8 cellular contexts compared by ENCODE assay signal in genomic region chr19:14206737-14207725, GRCh38. TPM values are rescaled to one million over a fixed set of nuclear protein-coding genes. Genes with fewer than 3 reads are reported as not detected.
DNase-seq lines count a peak whose midpoint lies in the region; ATAC-seq and TF ChIP-seq lines count a peak whose summit lies in the region.
"Not testable (repeated sequence)": the region's sequence is repeated elsewhere in the genome, so short reads cannot be mapped to it uniquely, and the experiment has no call there.

No MANE protein-coding gene starts in this region.

- intact Hi-C loops in body of pancreas (cut with DNase I), result not testable (repeated sequence)
- intact Hi-C loops in left cardiac atrium (cut with DNase I), result loop anchor here in 1 of 2 donors (10.0 kb wide), 1 partner anchor 62 kb away; no protein-coding TSS in a partner anchor

- WGBS in body of pancreas, 2 donors, result 0 to 1% methylated on average over 28 to 71 of the region's 89 CpGs

- H3K4me3 ChIP-seq in body of pancreas (peak overlapping the region; percentile 9 to 13), neutrophil (ENCODE audit: low read depth in 1 of 2, low read length in 1 of 2) (peak overlapping the region; percentile 44 to 55)

- H3K27me3 ChIP-seq in body of pancreas, result not testable (repeated sequence)
- peaks cover 98% of the 10 kb centered on the region for H3K27me3 ChIP-seq in neutrophil

- H3K4me1 ChIP-seq in body of pancreas, result peaks cover 26% of the 10 kb centered on the region
- peaks cover 8 to 19% of the 10 kb centered on the region in 2 experiments for H3K4me1 ChIP-seq in neutrophil (ENCODE audit: control insufficient read depth in 1 of 2, insufficient read depth in 1 of 2, low read depth in 1 of 2, low read length in 1 of 2)

- TF ChIP-seq POLR2A in body of pancreas (IDR thresholded peaks at IDR 0.05), result peak in 1 of 3 donors; percentile 18

- not testable (repeated sequence) for H3K9me3 ChIP-seq in body of pancreas, neutrophil

- DNase-seq in COLO829 (ENCODE audit: low spot score) (peak; percentile 85), HS-5 (ENCODE audit: low read depth) (peak; percentile 61), NCI-H524 (lab: John Stamatoyannopoulos, UW) (peak; percentile 97 to 98), body of pancreas (peak; percentile 90 to 93 (median 92)), left cardiac atrium (peak; percentile 95)
- peak; percentile 60 for DNase-seq in activated CD4-positive, CD25-positive, alpha-beta regulatory T cell treated with anti-CD3 and anti-CD28 coated beads, Interleukin-2, amount 50 U/mL, for 16 hours (ENCODE audit: low read depth, low spot score)
- DNase-seq in stimulated activated CD8-positive, alpha-beta memory T cell treated with anti-CD3 and anti-CD28 coated beads, Interleukin-7, amount 100 ng/mL, for 48 hours (ENCODE audit: extremely low read depth in 1 of 2, low read depth in 1 of 2), result peak; percentile 50 to 73

- peak in 3 of 7 experiments; percentile 2 to 17 (median 13) for TF ChIP-seq CTCF in body of pancreas (IDR thresholded peaks at IDR 0.05)
- not testable (repeated sequence) for TF ChIP-seq CTCF in neutrophil (IDR thresholded peaks at IDR 0.05)

- H3K36me3 ChIP-seq in body of pancreas (replicated peaks in 1 of 2; ENCODE audit: insufficient read depth in 1 of 2, low read depth in 2 of 2); neutrophil: not testable (repeated sequence)

- ATAC-seq in body of pancreas (peak; percentile 87), left cardiac atrium (peak; percentile 89 to 92)

- H3K27ac ChIP-seq in body of pancreas, result peak overlapping the region in 3 of 4 donors; percentile 15 to 84 (median 74)
- not testable (repeated sequence) for H3K27ac ChIP-seq in neutrophil

RNA-seq across cellular contexts. Expression of gene ADGRL1, which starts 1.1 kb away (rescaled TPM):
- total RNA-seq in body of pancreas (10 to 100 TPM; 12.5 to 16.5 TPM), left cardiac atrium (10 to 100 TPM; 23.9 to 26.1 TPM)
